ENCODE assay signal across 8 cellular contexts in genomic region chr3:63912768-63913588, GRCh38. TPM values are rescaled to one million over a fixed set of nuclear protein-coding genes. Genes with fewer than 3 reads are reported as not detected.
DNase-seq lines count a peak whose midpoint lies in the region; ATAC-seq, FAIRE-seq and TF ChIP-seq lines count a peak whose summit lies in the region.

No MANE protein-coding gene starts in this region.

- H3K27ac Mint-ChIP-seq in T-helper 17 cell: peak overlapping the region; percentile 85

- peak; percentile 34 to 49 (median 41) for DNase-seq in T-helper 17 cell
- DNase-seq in K562 (ENCODE audit: extremely low read depth in 1 of 4, low spot score in 3 of 4): peak; percentile 36 to 66 (median 52)
- DNase-seq in iPS-NIHi11 (ENCODE audit: low spot score): peak; percentile 65
- peak; percentile 14 to 26 for DNase-seq in stimulated activated CD4-positive, alpha-beta T cell treated with anti-CD3 and anti-CD28 coated beads, Interleukin-12 subunit alpha, Interleukin-12 subunit beta, amount 100 ng/mL, for 24 hours (ENCODE audit: low read depth in 2 of 2)
- no peak for DNase-seq in NCI-H2171 treated with DMSO at 0.1 percent for 48 hours (lab: John Stamatoyannopoulos, UW)

- H3K4me1 ChIP-seq in K562 (replicated peaks in 1 of 2; ENCODE audit: control insufficient read depth in 2 of 2, insufficient read depth in 2 of 2, low read length in 2 of 2): peaks cover 9 to 13% of the 10 kb centered on the region in 2 experiments

- H2AFZ ChIP-seq in K562 (ENCODE audit: low read depth, low read length): peak overlapping the region; percentile 68

- peaks cover 45% of the 10 kb centered on the region for H3K79me2 ChIP-seq in K562 (ENCODE audit: control insufficient read depth, insufficient read depth, low read length)

- in situ Hi-C loops in K562 (cut with MboI): no loop called here

- H3K9me3 ChIP-seq in T-helper 17 cell (ENCODE audit: control insufficient read depth, low read length, poor library complexity, severe bottlenecking) (no peaks in the 10 kb centered on the region), K562 (replicated peaks; ENCODE audit: control insufficient read depth, insufficient read depth, low read depth, low read length) (no peaks in the 10 kb centered on the region)

- no peaks in the 10 kb centered on the region for H3K27me3 ChIP-seq in K562 (ENCODE audit: control insufficient read depth in 2 of 2, insufficient read depth in 2 of 2, low read length in 2 of 2)

- TF ChIP-seq POLR2A in K562 (conservative IDR thresholded peaks at IDR 0.05): no peak

- no peak for TF ChIP-seq CTCF in K562 (IDR thresholded peaks at IDR 0.05 in 2 of 3, conservative IDR thresholded peaks at IDR 0.05 in 1 of 3; ENCODE audit: insufficient read depth in 2 of 3, low read depth in 1 of 3, low read length in 3 of 3)

- peak overlapping the region; percentile 82 for H3K4me2 ChIP-seq in K562 (ENCODE audit: insufficient read depth, low read length)

- intact Hi-C loops in K562 (cut with micrococcal nuclease): loop anchor here (5.0 kb wide), 1 partner anchor 51 kb away; the partner anchor contains the start of genes ATXN7 and THOC7

- 9% methylated on average over 9 of the region's 46 CpGs for WGBS in K562 (ENCODE audit: insufficient coverage, low coverage, missing lambda C conversion rate)

- no peaks in the 10 kb centered on the region for H3K9me1 ChIP-seq in K562 (ENCODE audit: control insufficient read depth, insufficient read depth, low read length)

- TF ChIP-seq RAD21 in K562 (CRISPR knock-in tag; conservative IDR thresholded peaks at IDR 0.05 in 1 of 2, IDR thresholded peaks at IDR 0.05 in 1 of 2): no peak

- ATAC-seq in GM18511 (IDR thresholded peaks at IDR 0.05; ENCODE audit: unreplicated experiment) (peak; percentile 20), HG03097 (IDR thresholded peaks at IDR 0.05; ENCODE audit: low FRiP score, unreplicated experiment) (peak; percentile 31), T-helper 17 cell (peak; percentile 36), K562 (peak; percentile 27), HG03565 (IDR thresholded peaks at IDR 0.05; ENCODE audit: unreplicated experiment) (no peak)

- H3K27me3 Mint-ChIP-seq in T-helper 17 cell: no peaks in the 10 kb centered on the region

- peak overlapping the region; percentile 93 for H3K4me3 Mint-ChIP-seq in T-helper 17 cell

- TF ChIP-seq EP300 in K562 (IDR thresholded peaks at IDR 0.05; ENCODE audit: low read length): no peak

- peak overlapping the region; percentile 88 for H3K27ac ChIP-seq in K562 (ENCODE audit: extremely low read depth, low read depth, low read length)

- peak overlapping the region; percentile 65 for H3K4me3 ChIP-seq in K562

- FAIRE-seq in K562 (lab: Jason Lieb, UNC): no peak

- H3K4me1 Mint-ChIP-seq in T-helper 17 cell: peaks cover 27% of the 10 kb centered on the region

- H3K36me3 ChIP-seq in K562 (ENCODE audit: control insufficient read depth, insufficient read depth, low read length): peaks cover 39% of the 10 kb centered on the region; the same call in 2 of the 3 replicates

- no TSS peak for BruUV-seq in K562 (replicated peaks; lab: Mats Ljungman, UMichigan)

- peaks cover 2% of the 10 kb centered on the region for H3K36me3 Mint-ChIP-seq in T-helper 17 cell (ENCODE audit: low read depth)

- H3K9ac ChIP-seq in K562 (ENCODE audit: insufficient read depth in 1 of 2, low read depth in 2 of 2, low read length in 2 of 2): peak overlapping the region; percentile 67 to 95

- CTCF ChIA-PET in K562 (lab: Yijun Ruan, JAX; ENCODE audit: low intra/inter-chr PET ratio): no interaction called here

- POLR2A ChIA-PET in K562 (lab: Yijun Ruan, JAX): interaction anchor here (0.7 to 0.9 kb wide), 2 partner anchors 29 to 168 kb away, joined by 3 to 5 read pairs; no protein-coding TSS in a partner anchor

- no peaks in the 10 kb centered on the region for H4K20me1 ChIP-seq in K562 (replicated peaks; ENCODE audit: control insufficient read depth, insufficient read depth, low read length)

TF ChIP-seq in K562, 482 proteins besides CTCF, POLR2A, EP300 and RAD21 (continues in another document):
- TF ChIP-seq ZNF780A (CRISPR knock-in tag; IDR thresholded peaks at IDR 0.05): no peak
- 0 out of 2 replicates have a peak, but pooled peaks have one; percentile 3 for TF ChIP-seq ZNF316 (IDR thresholded peaks at IDR 0.05)
- no peak for TF ChIP-seq ZNF274 (IDR thresholded peaks at IDR 0.05; ENCODE audit: borderline replicate concordance, low read depth, low read length)

RNA-seq across cellular contexts. Expression of gene SCAANT1, which starts 0.8 kb away (rescaled TPM):
- 1 to 10 TPM in 1 of 2 donors, not detected in 1; 1.7 TPM for total RNA-seq in T-helper 17 cell
- total RNA-seq in K562 (2011; cell fraction: chromatin; rRNA removed; ENCODE audit: low replicate concordance): not detected in 2 replicates
- total RNA-seq in K562 (2011; cell fraction: nucleolus; rRNA removed): not detected in 2 replicates
- not detected in 2 replicates for total RNA-seq in K562 (2011; cell fraction: nucleoplasm; rRNA removed)
- total RNA-seq in K562 (2014; rRNA removed): 2.2 TPM in 1 of 2 replicates, not detected in the other
- not detected in 2 replicates for total RNA-seq in K562 (2014; rRNA removed; fragmentation: Illumina TruSeq; extraction: Trizol)
- not detected in 2 replicates for total RNA-seq in K562 (2015; rRNA removed; fragmentation: Illumina TruSeq; extraction: Trizol)
- total RNA-seq in K562 (2021): not detected in 2 replicates
- not detected in 2 replicates for polyA plus RNA-seq in K562 (2011; rRNA removed)
- polyA plus RNA-seq in K562 (2011; cell fraction: cytosol; rRNA removed): not detected in 2 replicates
- not detected in 2 replicates for polyA plus RNA-seq in K562 (2011; cell fraction: nucleus; rRNA removed)
- polyA plus RNA-seq in K562 (2012): not detected in 2 replicates
- polyA plus RNA-seq in K562 (2014; fragmentation: Illumina TruSeq; extraction: Trizol): not detected in 2 replicates
- polyA plus RNA-seq in K562 (2014; fragmentation: Nextera tagmentation; extraction: Ambion mirVana): not detected
- polyA plus RNA-seq in K562 (2014; rRNA removed): not detected in 2 replicates
- not detected in 2 replicates for polyA minus RNA-seq in K562 (2011; rRNA and poly(A)+ RNA removed)
- not detected in 2 replicates for polyA minus RNA-seq in K562 (2011; cell fraction: cytosol; rRNA and poly(A)+ RNA removed)
- not detected in 2 replicates for polyA minus RNA-seq in K562 (2011; cell fraction: nucleus; rRNA and poly(A)+ RNA removed)

RNA-seq across cellular contexts. Expression of gene ATXN7, which starts 49.3 kb away (rescaled TPM):
- total RNA-seq in T-helper 17 cell (100 to 1,000 TPM; 165 to 205 TPM), K562 (2014; rRNA removed) (5.8 and 6.1 TPM in 2 replicates), K562 (2014; rRNA removed; fragmentation: Illumina TruSeq; extraction: Trizol) (7.5 and 9.6 TPM in 2 replicates), K562 (2015; rRNA removed; fragmentation: Illumina TruSeq; extraction: Trizol) (8.0 and 8.9 TPM in 2 replicates), K562 (2021) (5.8 and 9.2 TPM in 2 replicates)
- 58.0 and 91.6 TPM in 2 replicates for total RNA-seq in K562 (2011; cell fraction: chromatin; rRNA removed; ENCODE audit: low replicate concordance)
- total RNA-seq in K562 (2011; cell fraction: nucleolus; rRNA removed): 28.3 and 32.4 TPM in 2 replicates
- total RNA-seq in K562 (2011; cell fraction: nucleoplasm; rRNA removed): 42.3 and 58.9 TPM in 2 replicates
- polyA plus RNA-seq in K562 (2011; rRNA removed) (8.2 and 14.1 TPM in 2 replicates), K562 (2014; fragmentation: Illumina TruSeq; extraction: Trizol) (6.7 and 7.6 TPM in 2 replicates), K562 (2014; fragmentation: Nextera tagmentation; extraction: Ambion mirVana) (1 to 10 TPM in 1 of 2 experiments, under 1 TPM in 1; 0.41 to 1.3 TPM), K562 (2014; rRNA removed) (3.5 and 5.8 TPM in 2 replicates)
- polyA plus RNA-seq in K562 (2011; cell fraction: cytosol; rRNA removed): 12.3 and 12.6 TPM in 2 replicates
- polyA plus RNA-seq in K562 (2011; cell fraction: nucleus; rRNA removed): 43.1 and 66.4 TPM in 2 replicates
- polyA plus RNA-seq in K562 (2012): 2.8 and 5.5 TPM in 2 replicates
- 27.4 and 34.8 TPM in 2 replicates for polyA minus RNA-seq in K562 (2011; rRNA and poly(A)+ RNA removed)
- 8.8 and 9.3 TPM in 2 replicates for polyA minus RNA-seq in K562 (2011; cell fraction: cytosol; rRNA and poly(A)+ RNA removed)
- 47.0 and 67.5 TPM in 2 replicates for polyA minus RNA-seq in K562 (2011; cell fraction: nucleus; rRNA and poly(A)+ RNA removed)

RNA-seq across cellular contexts. Expression of gene THOC7, which starts 49.4 kb away (rescaled TPM):
- 10 to 100 TPM; 29.9 to 36.6 TPM for total RNA-seq in T-helper 17 cell
- 3.7 and 9.4 TPM in 2 replicates for total RNA-seq in K562 (2011; cell fraction: chromatin; rRNA removed; ENCODE audit: low replicate concordance)
- 3.6 and 3.8 TPM in 2 replicates for total RNA-seq in K562 (2011; cell fraction: nucleolus; rRNA removed)
- 5.1 and 9.8 TPM in 2 replicates for total RNA-seq in K562 (2011; cell fraction: nucleoplasm; rRNA removed)
- total RNA-seq in K562 (2014; rRNA removed): 45.1 and 56.5 TPM in 2 replicates
- 94.7 and 103 TPM in 2 replicates for total RNA-seq in K562 (2014; rRNA removed; fragmentation: Illumina TruSeq; extraction: Trizol)
- total RNA-seq in K562 (2015; rRNA removed; fragmentation: Illumina TruSeq; extraction: Trizol): 89.2 and 96.6 TPM in 2 replicates
- total RNA-seq in K562 (2021): 65.8 and 67.8 TPM in 2 replicates
- polyA plus RNA-seq in K562 (2011; rRNA removed): 56.7 and 89.6 TPM in 2 replicates
- polyA plus RNA-seq in K562 (2011; cell fraction: cytosol; rRNA removed): 7.9 and 18.4 TPM in 2 replicates
- polyA plus RNA-seq in K562 (2011; cell fraction: nucleus; rRNA removed): 8.8 and 17.9 TPM in 2 replicates
- 80.7 and 91.2 TPM in 2 replicates for polyA plus RNA-seq in K562 (2012)
- 113 and 118 TPM in 2 replicates for polyA plus RNA-seq in K562 (2014; fragmentation: Illumina TruSeq; extraction: Trizol)
- polyA plus RNA-seq in K562 (2014; fragmentation: Nextera tagmentation; extraction: Ambion mirVana): 100 to 1,000 TPM; 121 to 129 TPM
- 76.6 and 89.8 TPM in 2 replicates for polyA plus RNA-seq in K562 (2014; rRNA removed)
- polyA minus RNA-seq in K562 (2011; rRNA and poly(A)+ RNA removed): 33.0 and 42.3 TPM in 2 replicates
- 17.2 and 19.4 TPM in 2 replicates for polyA minus RNA-seq in K562 (2011; cell fraction: cytosol; rRNA and poly(A)+ RNA removed)
- 3.9 and 7.0 TPM in 2 replicates for polyA minus RNA-seq in K562 (2011; cell fraction: nucleus; rRNA and poly(A)+ RNA removed)
